8 cellular contexts compared by ENCODE assay signal in genomic region chr16:55035037-55035436, GRCh38.
DNase-seq lines count a peak whose midpoint lies in the region; ATAC-seq and TF ChIP-seq lines count a peak whose summit lies in the region.

No MANE protein-coding gene starts in this region.

- H3K4me1 Mint-ChIP-seq in WTC11: no peaks in the 10 kb centered on the region

- POLR2A ChIA-PET in WTC11 (lab: Charles Lee): interaction anchor here (0.6 kb wide), 1 partner anchor 1325 kb away, joined by 3 read pairs; no protein-coding TSS in a partner anchor

- CTCF ChIA-PET in WTC11 (lab: Charles Lee): interaction anchor here (0.6 to 5.0 kb wide), 35 partner anchors 8 to 1225 kb away, joined by 3 to 45 read pairs (median 4); no protein-coding TSS in a partner anchor

- no peak overlapping the region for H3K4me3 Mint-ChIP-seq in WTC11

- H3K27ac Mint-ChIP-seq in WTC11: no peak overlapping the region

- H3K36me3 Mint-ChIP-seq in WTC11: no peaks in the 10 kb centered on the region

- peak; percentile 65 for TF ChIP-seq CTCF in WTC11 (IDR thresholded peaks at IDR 0.05)

- DNase-seq in EL (peak; percentile 13), WTC11 (ENCODE audit: low spot score) (peak; percentile 83), left kidney (ENCODE audit: low read depth, low spot score) (peak; percentile 74), NCI-H2081 treated with DMSO at 0.1 percent for 48 hours (lab: John Stamatoyannopoulos, UW) (no peak), LoVo (ENCODE audit: low spot score) (no peak)

- ATAC-seq in HG03432 (IDR thresholded peaks at IDR 0.05; ENCODE audit: unreplicated experiment) (peak; percentile 46), WTC11 (peak; percentile 77), HG03108 (IDR thresholded peaks at IDR 0.05; ENCODE audit: unreplicated experiment) (no peak), GM18520 (IDR thresholded peaks at IDR 0.05; ENCODE audit: unreplicated experiment) (no peak)

- H3K9me3 Mint-ChIP-seq in WTC11: no peaks in the 10 kb centered on the region

- H3K27me3 Mint-ChIP-seq in WTC11 (ENCODE audit: low read depth): no peaks in the 10 kb centered on the region; the same call in 1 of the 2 replicates

TF ChIP-seq in WTC11, 78 proteins besides CTCF, POLR2A, EP300 and RAD21:
- TF ChIP-seq MXD4 (CRISPR knock-in tag; IDR thresholded peaks at IDR 0.05; ENCODE audit: borderline replicate concordance) (no peak), GABPB1 (CRISPR knock-in tag; IDR thresholded peaks at IDR 0.05) (no peak), ZNF423 (CRISPR knock-in tag; IDR thresholded peaks at IDR 0.05) (no peak), ZNF396 (CRISPR knock-in tag; IDR thresholded peaks at IDR 0.05; ENCODE audit: borderline replicate concordance) (no peak), E2F5 (CRISPR knock-in tag; IDR thresholded peaks at IDR 0.05) (no peak), SOX15 (CRISPR knock-in tag; IDR thresholded peaks at IDR 0.05) (no peak), TCF7 (CRISPR knock-in tag; IDR thresholded peaks at IDR 0.05; ENCODE audit: low read depth) (no peak), ZNF416 (CRISPR knock-in tag; IDR thresholded peaks at IDR 0.05) (peak; percentile 96)

Comparison
In these comparisons a context has a peak if more than half of its experiments do, and no peak if none do; other contexts are left out.
1. DNase-seq: peak in EL (single experiment), WTC11 (single experiment) and left kidney (single experiment); none in NCI-H2081 treated with DMSO at 0.1 percent for 48 hours (single experiment) and LoVo (single experiment).
2. ATAC-seq: peak in HG03432 (single experiment) and WTC11 (single experiment); none in HG03108 (single experiment) and GM18520 (single experiment).